ENCODE assay signal across 8 cellular contexts in genomic region chr3:46926871-46927717, GRCh38. TPM values are rescaled to one million over a fixed set of nuclear protein-coding genes. Genes with fewer than 3 reads are reported as not detected.
A peak's percentile ranks its signal among the peaks of the same experiment; 100 is the strongest.
DNase-seq lines count a peak whose midpoint lies in the region; ATAC-seq lines count a peak whose summit lies in the region.

No MANE protein-coding gene starts in this region.

- peak overlapping the region; percentile 90 for H3K27ac Mint-ChIP-seq in activated naive CD4-positive, alpha-beta T cell treated with anti-CD3 and anti-CD28 coated beads, Interleukin-2, amount 10 ng/mL, durations not matched to agents 7 days and 5 days
- peak overlapping the region; percentile 88 to 90 for H3K27ac Mint-ChIP-seq in T-cell

- DNase-seq in activated naive CD4-positive, alpha-beta T cell treated with anti-CD3 and anti-CD28 coated beads, Interleukin-2, amount 10 ng/mL, durations not matched to agents 7 days and 5 days: peak; percentile 44
- no peak for DNase-seq in activated naive CD4-positive, alpha-beta T cell treated with Interleukin-2 at 50 U/mL for 16 hours
- DNase-seq in T-cell (peak in 9 of 34 experiments; percentile 11 to 39 (median 16)), left colon (peak in 1 of 2 donors; percentile 24), NCI-H524 (lab: John Stamatoyannopoulos, UW) (no peak), NCI-H2196 treated with DMSO at 0.1 percent for 48 hours (lab: John Stamatoyannopoulos, UW; ENCODE audit: unreplicated experiment) (no peak)
- no peak for DNase-seq in stimulated activated naive CD4-positive, alpha-beta T cell (lab: John Stamatoyannopoulos, UW)

- H3K36me3 Mint-ChIP-seq in activated naive CD4-positive, alpha-beta T cell treated with anti-CD3 and anti-CD28 coated beads, Interleukin-2, amount 10 ng/mL, durations not matched to agents 7 days and 5 days: peaks cover 60% of the 10 kb centered on the region
- peaks cover 45% of the 10 kb centered on the region for H3K36me3 Mint-ChIP-seq in T-cell

- H3K4me3 Mint-ChIP-seq in activated naive CD4-positive, alpha-beta T cell treated with anti-CD3 and anti-CD28 coated beads, Interleukin-2, amount 10 ng/mL, durations not matched to agents 7 days and 5 days: peak overlapping the region; percentile 26
- H3K4me3 Mint-ChIP-seq in T-cell: peak overlapping the region; percentile 7 to 62 (median 48)

- ATAC-seq in HG02981 (IDR thresholded peaks at IDR 0.05; ENCODE audit: unreplicated experiment) (peak; percentile 51), T-cell (replicated peaks in 1 of 4) (peak; percentile 59 to 69 (median 68)), left colon (peak; percentile 50)

- intact Hi-C loops in left colon (cut with DNase I, micrococcal nuclease): no loop called here

- POLR2A ChIA-PET in T-cell (lab: Charles Lee): no interaction called here

- H3K4me1 Mint-ChIP-seq in activated naive CD4-positive, alpha-beta T cell treated with anti-CD3 and anti-CD28 coated beads, Interleukin-2, amount 10 ng/mL, durations not matched to agents 7 days and 5 days: peaks cover 71% of the 10 kb centered on the region
- peaks cover 62 to 78% (median 66%) of the 10 kb centered on the region in 3 donors for H3K4me1 Mint-ChIP-seq in T-cell

- no peaks in the 10 kb centered on the region for H3K27me3 Mint-ChIP-seq in activated naive CD4-positive, alpha-beta T cell treated with anti-CD3 and anti-CD28 coated beads, Interleukin-2, amount 10 ng/mL, durations not matched to agents 7 days and 5 days
- H3K27me3 Mint-ChIP-seq in T-cell: no peaks in the 10 kb centered on the region

- CTCF ChIA-PET in activated naive CD4-positive, alpha-beta T cell treated with anti-CD3 and anti-CD28 coated beads, Interleukin-2, amount 10 ng/mL, durations not matched to agents 7 days and 5 days (lab: Charles Lee): interaction anchor here (1.0 to 3.1 kb wide), 5 partner anchors 15 to 397 kb away, joined by 3 to 8 read pairs (median 4); no protein-coding TSS in a partner anchor
- CTCF ChIA-PET in T-cell (lab: Charles Lee): interaction anchor here (0.6 kb wide), 2 partner anchors 14 to 32 kb away, joined by 3 to 4 read pairs; no protein-coding TSS in a partner anchor

- peaks cover 15% of the 10 kb centered on the region for H3K9me3 Mint-ChIP-seq in activated naive CD4-positive, alpha-beta T cell treated with anti-CD3 and anti-CD28 coated beads, Interleukin-2, amount 10 ng/mL, durations not matched to agents 7 days and 5 days
- peaks cover 0 to 10% (median 5%) of the 10 kb centered on the region in 3 donors for H3K9me3 Mint-ChIP-seq in T-cell

RNA-seq across cellular contexts. Expression of gene CCDC12, which starts 49.5 kb away (rescaled TPM):
- 10 to 100 TPM; 66.5 to 78.4 (median 72.8) TPM for total RNA-seq in T-cell
- 10 to 100 TPM; 40.0 to 54.4 TPM for total RNA-seq in left colon

RNA-seq across cellular contexts. Expression of gene PTH1R, which starts 49.6 kb away (rescaled TPM):
- under 1 TPM in 1 of 5 donors, not detected in 4; 0.32 TPM for total RNA-seq in T-cell
- 1 to 10 TPM; 1.4 to 1.7 TPM for total RNA-seq in left colon

RNA-seq across cellular contexts. Expression of gene NBEAL2, which starts 52.4 kb away (rescaled TPM):
- total RNA-seq in T-cell (100 to 1,000 TPM; 141 to 206 (median 182) TPM), left colon (10 to 100 TPM; 51.4 to 98.1 TPM)
